In the genomic region with DNA sequence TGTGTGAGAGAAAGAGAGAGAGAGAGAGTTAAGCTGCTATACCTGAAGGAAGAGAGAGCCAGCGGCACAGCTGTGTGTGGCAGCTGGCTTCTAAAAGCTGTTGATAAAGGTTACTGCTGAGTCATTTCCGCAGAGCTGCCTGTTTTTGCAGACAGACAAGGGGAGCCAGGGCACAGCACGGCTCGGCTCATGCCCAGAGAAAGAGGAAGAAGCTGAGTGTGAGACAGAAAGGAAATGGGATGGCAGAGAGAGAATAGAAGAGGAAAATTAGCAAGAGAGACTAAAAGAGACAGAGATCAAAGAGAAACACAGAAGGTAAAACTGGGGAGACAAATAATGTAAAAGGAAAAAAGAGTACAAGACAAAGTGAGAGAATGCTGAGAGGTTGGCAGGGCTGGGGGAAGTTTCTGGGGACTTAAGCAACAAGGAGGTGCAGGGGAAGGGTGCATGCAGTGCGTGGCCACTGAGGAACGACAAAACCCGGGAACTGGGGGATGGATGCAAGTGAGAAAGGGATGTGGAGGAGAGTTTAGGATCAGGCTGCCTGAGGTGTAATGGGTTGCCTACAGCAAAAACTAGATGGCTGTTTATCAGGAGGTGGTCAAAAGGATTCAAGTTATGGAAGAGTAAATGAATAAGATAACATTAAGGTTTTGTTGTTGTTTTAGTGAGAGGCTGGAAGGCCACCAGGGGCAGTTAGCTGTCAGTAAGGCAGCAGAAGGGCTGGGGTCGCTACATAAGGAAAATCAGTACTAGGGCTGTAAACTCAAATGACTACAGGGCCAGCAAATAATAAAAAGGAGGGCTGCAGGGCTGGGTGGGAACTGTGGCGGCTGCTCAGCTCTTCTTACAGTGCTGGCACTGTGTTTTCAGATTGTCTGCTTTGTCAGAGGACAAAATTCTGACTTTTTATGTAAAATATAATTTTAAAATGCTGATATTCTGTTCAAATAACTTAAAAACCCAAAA, we compare ENCODE assay signal across 1 cellular context.
A peak's percentile ranks its signal among the peaks of the same experiment; 100 is the strongest.
TF ChIP-seq lines count a peak whose summit lies in the region.

No MANE protein-coding gene starts in this region.

TF ChIP-seq in K562, 482 proteins besides CTCF, POLR2A, EP300 and RAD21 (continued from another document):
- TF ChIP-seq, protein P1, sequence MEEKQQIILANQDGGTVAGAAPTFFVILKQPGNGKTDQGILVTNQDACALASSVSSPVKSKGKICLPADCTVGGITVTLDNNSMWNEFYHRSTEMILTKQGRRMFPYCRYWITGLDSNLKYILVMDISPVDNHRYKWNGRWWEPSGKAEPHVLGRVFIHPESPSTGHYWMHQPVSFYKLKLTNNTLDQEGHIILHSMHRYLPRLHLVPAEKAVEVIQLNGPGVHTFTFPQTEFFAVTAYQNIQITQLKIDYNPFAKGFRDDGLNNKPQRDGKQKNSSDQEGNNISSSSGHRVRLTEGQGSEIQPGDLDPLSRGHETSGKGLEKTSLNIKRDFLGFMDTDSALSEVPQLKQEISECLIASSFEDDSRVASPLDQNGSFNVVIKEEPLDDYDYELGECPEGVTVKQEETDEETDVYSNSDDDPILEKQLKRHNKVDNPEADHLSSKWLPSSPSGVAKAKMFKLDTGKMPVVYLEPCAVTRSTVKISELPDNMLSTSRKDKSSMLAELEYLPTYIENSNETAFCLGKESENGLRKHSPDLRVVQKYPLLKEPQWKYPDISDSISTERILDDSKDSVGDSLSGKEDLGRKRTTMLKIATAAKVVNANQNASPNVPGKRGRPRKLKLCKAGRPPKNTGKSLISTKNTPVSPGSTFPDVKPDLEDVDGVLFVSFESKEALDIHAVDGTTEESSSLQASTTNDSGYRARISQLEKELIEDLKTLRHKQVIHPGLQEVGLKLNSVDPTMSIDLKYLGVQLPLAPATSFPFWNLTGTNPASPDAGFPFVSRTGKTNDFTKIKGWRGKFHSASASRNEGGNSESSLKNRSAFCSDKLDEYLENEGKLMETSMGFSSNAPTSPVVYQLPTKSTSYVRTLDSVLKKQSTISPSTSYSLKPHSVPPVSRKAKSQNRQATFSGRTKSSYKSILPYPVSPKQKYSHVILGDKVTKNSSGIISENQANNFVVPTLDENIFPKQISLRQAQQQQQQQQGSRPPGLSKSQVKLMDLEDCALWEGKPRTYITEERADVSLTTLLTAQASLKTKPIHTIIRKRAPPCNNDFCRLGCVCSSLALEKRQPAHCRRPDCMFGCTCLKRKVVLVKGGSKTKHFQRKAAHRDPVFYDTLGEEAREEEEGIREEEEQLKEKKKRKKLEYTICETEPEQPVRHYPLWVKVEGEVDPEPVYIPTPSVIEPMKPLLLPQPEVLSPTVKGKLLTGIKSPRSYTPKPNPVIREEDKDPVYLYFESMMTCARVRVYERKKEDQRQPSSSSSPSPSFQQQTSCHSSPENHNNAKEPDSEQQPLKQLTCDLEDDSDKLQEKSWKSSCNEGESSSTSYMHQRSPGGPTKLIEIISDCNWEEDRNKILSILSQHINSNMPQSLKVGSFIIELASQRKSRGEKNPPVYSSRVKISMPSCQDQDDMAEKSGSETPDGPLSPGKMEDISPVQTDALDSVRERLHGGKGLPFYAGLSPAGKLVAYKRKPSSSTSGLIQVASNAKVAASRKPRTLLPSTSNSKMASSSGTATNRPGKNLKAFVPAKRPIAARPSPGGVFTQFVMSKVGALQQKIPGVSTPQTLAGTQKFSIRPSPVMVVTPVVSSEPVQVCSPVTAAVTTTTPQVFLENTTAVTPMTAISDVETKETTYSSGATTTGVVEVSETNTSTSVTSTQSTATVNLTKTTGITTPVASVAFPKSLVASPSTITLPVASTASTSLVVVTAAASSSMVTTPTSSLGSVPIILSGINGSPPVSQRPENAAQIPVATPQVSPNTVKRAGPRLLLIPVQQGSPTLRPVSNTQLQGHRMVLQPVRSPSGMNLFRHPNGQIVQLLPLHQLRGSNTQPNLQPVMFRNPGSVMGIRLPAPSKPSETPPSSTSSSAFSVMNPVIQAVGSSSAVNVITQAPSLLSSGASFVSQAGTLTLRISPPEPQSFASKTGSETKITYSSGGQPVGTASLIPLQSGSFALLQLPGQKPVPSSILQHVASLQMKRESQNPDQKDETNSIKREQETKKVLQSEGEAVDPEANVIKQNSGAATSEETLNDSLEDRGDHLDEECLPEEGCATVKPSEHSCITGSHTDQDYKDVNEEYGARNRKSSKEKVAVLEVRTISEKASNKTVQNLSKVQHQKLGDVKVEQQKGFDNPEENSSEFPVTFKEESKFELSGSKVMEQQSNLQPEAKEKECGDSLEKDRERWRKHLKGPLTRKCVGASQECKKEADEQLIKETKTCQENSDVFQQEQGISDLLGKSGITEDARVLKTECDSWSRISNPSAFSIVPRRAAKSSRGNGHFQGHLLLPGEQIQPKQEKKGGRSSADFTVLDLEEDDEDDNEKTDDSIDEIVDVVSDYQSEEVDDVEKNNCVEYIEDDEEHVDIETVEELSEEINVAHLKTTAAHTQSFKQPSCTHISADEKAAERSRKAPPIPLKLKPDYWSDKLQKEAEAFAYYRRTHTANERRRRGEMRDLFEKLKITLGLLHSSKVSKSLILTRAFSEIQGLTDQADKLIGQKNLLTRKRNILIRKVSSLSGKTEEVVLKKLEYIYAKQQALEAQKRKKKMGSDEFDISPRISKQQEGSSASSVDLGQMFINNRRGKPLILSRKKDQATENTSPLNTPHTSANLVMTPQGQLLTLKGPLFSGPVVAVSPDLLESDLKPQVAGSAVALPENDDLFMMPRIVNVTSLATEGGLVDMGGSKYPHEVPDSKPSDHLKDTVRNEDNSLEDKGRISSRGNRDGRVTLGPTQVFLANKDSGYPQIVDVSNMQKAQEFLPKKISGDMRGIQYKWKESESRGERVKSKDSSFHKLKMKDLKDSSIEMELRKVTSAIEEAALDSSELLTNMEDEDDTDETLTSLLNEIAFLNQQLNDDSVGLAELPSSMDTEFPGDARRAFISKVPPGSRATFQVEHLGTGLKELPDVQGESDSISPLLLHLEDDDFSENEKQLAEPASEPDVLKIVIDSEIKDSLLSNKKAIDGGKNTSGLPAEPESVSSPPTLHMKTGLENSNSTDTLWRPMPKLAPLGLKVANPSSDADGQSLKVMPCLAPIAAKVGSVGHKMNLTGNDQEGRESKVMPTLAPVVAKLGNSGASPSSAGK (IDR thresholded peaks at IDR 0.05), result peak; percentile 27; the same call in 1 of the 2 replicates
- TF ChIP-seq SMARCA4 (IDR thresholded peaks at IDR 0.05) (peak; percentile 99), NFE2 (IDR thresholded peaks at IDR 0.05; ENCODE audit: low read depth) (peak; percentile 99), CBFA2T3 (IDR thresholded peaks at IDR 0.05) (peak; percentile 98), TAF7 (tag; IDR thresholded peaks at IDR 0.05) (peak; percentile 99), NCOR1 (IDR thresholded peaks at IDR 0.05) (peak; percentile 96), TCF3 (CRISPR knock-in tag; IDR thresholded peaks at IDR 0.05) (peak; percentile 92), TRIM28 (IDR thresholded peaks at IDR 0.05) (peak; percentile 78; the same call in 1 of the 2 replicates), GTF2A2 (tag; IDR thresholded peaks at IDR 0.05) (peak; percentile 65), ZNF57 (CRISPR knock-in tag; IDR thresholded peaks at IDR 0.05) (no peak), SPI1 (IDR thresholded peaks at IDR 0.05; ENCODE audit: borderline replicate concordance, low read depth, low read length) (peak; percentile 53), CTCFL (IDR thresholded peaks at IDR 0.05; ENCODE audit: borderline replicate concordance, insufficient read depth, low read depth, low read length, poor library complexity, severe bottlenecking) (no peak), LCOR (CRISPR knock-in tag; IDR thresholded peaks at IDR 0.05) (peak; percentile 83; the same call in 1 of the 2 replicates), MBD2 (IDR thresholded peaks at IDR 0.05; ENCODE audit: borderline replicate concordance, low read depth) (peak; percentile 73; the same call in 1 of the 2 replicates), FOS (IDR thresholded peaks at IDR 0.05; ENCODE audit: extremely low read depth, insufficient read length) (peak; percentile 11), RB1 (IDR thresholded peaks at IDR 0.05; ENCODE audit: low read depth) (peak; percentile 41; the same call in 1 of the 2 replicates)
- TF ChIP-seq, protein P2, sequence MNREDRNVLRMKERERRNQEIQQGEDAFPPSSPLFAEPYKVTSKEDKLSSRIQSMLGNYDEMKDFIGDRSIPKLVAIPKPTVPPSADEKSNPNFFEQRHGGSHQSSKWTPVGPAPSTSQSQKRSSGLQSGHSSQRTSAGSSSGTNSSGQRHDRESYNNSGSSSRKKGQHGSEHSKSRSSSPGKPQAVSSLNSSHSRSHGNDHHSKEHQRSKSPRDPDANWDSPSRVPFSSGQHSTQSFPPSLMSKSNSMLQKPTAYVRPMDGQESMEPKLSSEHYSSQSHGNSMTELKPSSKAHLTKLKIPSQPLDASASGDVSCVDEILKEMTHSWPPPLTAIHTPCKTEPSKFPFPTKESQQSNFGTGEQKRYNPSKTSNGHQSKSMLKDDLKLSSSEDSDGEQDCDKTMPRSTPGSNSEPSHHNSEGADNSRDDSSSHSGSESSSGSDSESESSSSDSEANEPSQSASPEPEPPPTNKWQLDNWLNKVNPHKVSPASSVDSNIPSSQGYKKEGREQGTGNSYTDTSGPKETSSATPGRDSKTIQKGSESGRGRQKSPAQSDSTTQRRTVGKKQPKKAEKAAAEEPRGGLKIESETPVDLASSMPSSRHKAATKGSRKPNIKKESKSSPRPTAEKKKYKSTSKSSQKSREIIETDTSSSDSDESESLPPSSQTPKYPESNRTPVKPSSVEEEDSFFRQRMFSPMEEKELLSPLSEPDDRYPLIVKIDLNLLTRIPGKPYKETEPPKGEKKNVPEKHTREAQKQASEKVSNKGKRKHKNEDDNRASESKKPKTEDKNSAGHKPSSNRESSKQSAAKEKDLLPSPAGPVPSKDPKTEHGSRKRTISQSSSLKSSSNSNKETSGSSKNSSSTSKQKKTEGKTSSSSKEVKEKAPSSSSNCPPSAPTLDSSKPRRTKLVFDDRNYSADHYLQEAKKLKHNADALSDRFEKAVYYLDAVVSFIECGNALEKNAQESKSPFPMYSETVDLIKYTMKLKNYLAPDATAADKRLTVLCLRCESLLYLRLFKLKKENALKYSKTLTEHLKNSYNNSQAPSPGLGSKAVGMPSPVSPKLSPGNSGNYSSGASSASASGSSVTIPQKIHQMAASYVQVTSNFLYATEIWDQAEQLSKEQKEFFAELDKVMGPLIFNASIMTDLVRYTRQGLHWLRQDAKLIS (CRISPR knock-in tag; IDR thresholded peaks at IDR 0.05), result peak; percentile 86; the same call in 1 of the 2 replicates
